1 cellular context compared by ENCODE assay signal in genomic region chr1:33211972-33212371, GRCh38.
TF ChIP-seq lines count a peak whose summit lies in the region.

No MANE protein-coding gene starts in this region.

TF ChIP-seq in IMR-90, 13 proteins besides CTCF, POLR2A, EP300 and RAD21 (continued from another document):
- no peak for TF ChIP-seq ELK1 (IDR thresholded peaks at IDR 0.05; ENCODE audit: borderline replicate concordance, low read depth, low read length)
- no peak for TF ChIP-seq RFX5 (IDR thresholded peaks at IDR 0.05; ENCODE audit: low read depth, low read length)
